14 cellular contexts compared by ENCODE assay signal in genomic region chr3:146803746-146804145, GRCh38.
A peak's percentile ranks its signal among the peaks of the same experiment; 100 is the strongest.
DNase-seq lines count a peak whose midpoint lies in the region; ATAC-seq and TF ChIP-seq lines count a peak whose summit lies in the region.
"Had no signal": no experiment of that assay in that cellular context is flagged by ENCODE, and none has a peak within 500 bp of the region (broad histone marks: within the 10 kb centered on the region; RNA-seq: fewer than 3 reads in every experiment).

No MANE protein-coding gene starts in this region.

- H3K4me2 ChIP-seq in PC-9: no peak overlapping the region

- H3K4me3 ChIP-seq in HFF-Myc (replicated peaks; ENCODE audit: low read depth, low read length): no peak overlapping the region
- H3K4me3 ChIP-seq in astrocyte of the spinal cord (ENCODE audit: low read depth, low read length): no peak overlapping the region
- no peak overlapping the region for H3K4me3 ChIP-seq in PC-9
- H3K4me3 ChIP-seq: breast epithelium, gastrocnemius medialis, sigmoid colon had no signal

- no peaks in the 10 kb centered on the region for H3K27me3 Mint-ChIP-seq in natural killer cell (ENCODE audit: low read depth in 2 of 2)

- no peaks in the 10 kb centered on the region for H3K9me3 ChIP-seq in PC-9 (ENCODE audit: insufficient read depth, low read depth)
- H3K9me3 ChIP-seq: breast epithelium, gastrocnemius medialis, sigmoid colon had no signal

- no peak overlapping the region for H3K4me3 Mint-ChIP-seq in natural killer cell
- H3K4me3 Mint-ChIP-seq: CD14-positive monocyte; T-helper 2 cell treated with Interferon-gamma antibody and Interleukin-4, amounts not matched to agents 5 μg/mL and 100 μg/mL, for 36 hours had no signal

- in situ Hi-C loops in astrocyte of the spinal cord (cut with HindIII; ENCODE audit: low sequenced_read_pairs): loop anchor here (25.0 kb wide), 1 partner anchor 584 kb away; no protein-coding TSS in a partner anchor

- no peaks in the 10 kb centered on the region for H4K20me1 ChIP-seq in PC-9 (ENCODE audit: insufficient read depth)

- H3K27ac ChIP-seq in PC-9: no peak overlapping the region
- H3K27ac ChIP-seq: breast epithelium, gastrocnemius medialis, sigmoid colon had no signal

- TF ChIP-seq CTCF in HFF-Myc (IDR thresholded peaks at IDR 0.05; ENCODE audit: low read depth, low read length, missing control alignments) (no peak), astrocyte of the spinal cord (IDR thresholded peaks at IDR 0.05; ENCODE audit: low read depth, low read length) (no peak), natural killer cell (IDR thresholded peaks at IDR 0.05) (no peak), PC-9 (conservative IDR thresholded peaks at IDR 0.05) (no peak)

- H3K9me3 Mint-ChIP-seq in natural killer cell: peaks cover 10% of the 10 kb centered on the region in 2 donors
- H3K9me3 Mint-ChIP-seq: T-helper 2 cell treated with Interferon-gamma antibody and Interleukin-4, amounts not matched to agents 5 μg/mL and 100 μg/mL, for 36 hours had no signal

- no peak overlapping the region for H3K27ac Mint-ChIP-seq in natural killer cell
- H3K27ac Mint-ChIP-seq: CD14-positive monocyte; T-helper 2 cell treated with Interferon-gamma antibody and Interleukin-4, amounts not matched to agents 5 μg/mL and 100 μg/mL, for 36 hours had no signal

- no peak overlapping the region for H2AFZ ChIP-seq in PC-9

- no peak for ATAC-seq in natural killer cell
- ATAC-seq: gastrocnemius medialis had no signal

- H3K36me3 Mint-ChIP-seq in natural killer cell: no peaks in the 10 kb centered on the region
- H3K36me3 Mint-ChIP-seq: CD14-positive monocyte had no signal

- H3K79me2 ChIP-seq in PC-9 (ENCODE audit: low read depth): no peaks in the 10 kb centered on the region

- intact Hi-C loops in natural killer cell (cut with micrococcal nuclease): no loop called here
- intact Hi-C loops in PC-9 (cut with micrococcal nuclease; ENCODE audit: unreplicated experiment): no loop called here

- DNase-seq in AG08395 (ENCODE audit: low spot score) (peak; percentile 90), HFF-Myc (ENCODE audit: extremely low read depth, low read depth) (peak; percentile 84), astrocyte of the spinal cord (ENCODE audit: low read depth, low spot score) (peak; percentile 95), islet precursor cell (peak; percentile 74), NCI-H226 (no peak), natural killer cell (no peak), PC-9 (no peak), hypothalamus (lab: John Stamatoyannopoulos, UW) (no peak)
- DNase-seq: NCI-H1417, sigmoid colon had no signal

- H3K4me1 ChIP-seq in PC-9 (replicated peaks; ENCODE audit: insufficient read depth): no peaks in the 10 kb centered on the region
- H3K4me1 ChIP-seq: breast epithelium, gastrocnemius medialis, sigmoid colon had no signal

- no peaks in the 10 kb centered on the region for H3K27me3 ChIP-seq in PC-9 (ENCODE audit: insufficient read depth, low read depth)
- H3K27me3 ChIP-seq: breast epithelium, gastrocnemius medialis, sigmoid colon had no signal

- H3F3A ChIP-seq in PC-9 (ENCODE audit: insufficient read depth, low read depth): no peaks in the 10 kb centered on the region

- no peaks in the 10 kb centered on the region for H3K36me3 ChIP-seq in PC-9 (ENCODE audit: low read depth)
- H3K36me3 ChIP-seq: breast epithelium, gastrocnemius medialis, sigmoid colon had no signal

- no peaks in the 10 kb centered on the region for H3K4me1 Mint-ChIP-seq in natural killer cell
- H3K4me1 Mint-ChIP-seq: CD14-positive monocyte had no signal

- no peaks in the 10 kb centered on the region for H3K9me2 ChIP-seq in PC-9 (ENCODE audit: insufficient read depth)

- CTCF ChIA-PET in PC-9 (lab: Charles Lee): interaction anchor here (0.6 kb wide), 1 partner anchor 613 kb away, joined by 4 read pairs; no protein-coding TSS in a partner anchor

- POLR2A ChIA-PET in PC-9 (lab: Charles Lee; ENCODE audit: unreplicated experiment): no interaction called here

- no TSS peak for BruUV-seq in PC-9 (replicated peaks; lab: Mats Ljungman, UMichigan)

Comparison
In these comparisons a context has a peak if more than half of its experiments do, and no peak if none do; other contexts are left out.
1. DNase-seq: peak in AG08395 (single experiment), HFF-Myc (single experiment), astrocyte of the spinal cord (single experiment) and islet precursor cell (single experiment); none in NCI-H226 (single experiment), natural killer cell (single experiment), PC-9 (0 of 2) and hypothalamus (0 of 51).